ENCODE assay signal across 8 cellular contexts in genomic region chr14:67776653-67777322, GRCh38.
"Had no signal": no experiment of that assay in that cellular context is flagged by ENCODE, and none has a peak within 500 bp of the region (broad histone marks: within the 10 kb centered on the region; RNA-seq: fewer than 3 reads in every experiment).

No MANE protein-coding gene starts in this region.

- DNase-seq: GM23248, GOT3, H7, HFFc6, IMR-90 had no signal

- H3K27ac ChIP-seq: GM23248, HL-60 had no signal

- H3K4me3 ChIP-seq: GM23248, HAP-1 had no signal

- H3K4me1 ChIP-seq: HAP-1 had no signal

- ATAC-seq: HCT116 had no signal

- H3K9me3 ChIP-seq: HAP-1 had no signal
